ENCODE assay signal across 9 cellular contexts in genomic region chr14:92586001-92586947, GRCh38.
DNase-seq lines count a peak whose midpoint lies in the region; ATAC-seq and TF ChIP-seq lines count a peak whose summit lies in the region.
"Had no signal": no experiment of that assay in that cellular context is flagged by ENCODE, and none has a peak within 500 bp of the region (broad histone marks: within the 10 kb centered on the region; RNA-seq: fewer than 3 reads in every experiment).

No MANE protein-coding gene starts in this region.

- no peaks in the 10 kb centered on the region for H3K79me2 ChIP-seq in GM23248 (ENCODE audit: insufficient read depth)

- H2BK5ac ChIP-seq in neuronal stem cell (ENCODE audit: low read length) = no peak overlapping the region

- H2AFZ ChIP-seq in GM23248 = no peak overlapping the region
- no peak overlapping the region for H2AFZ ChIP-seq in neuronal stem cell (ENCODE audit: low read length)

- H3K9ac ChIP-seq in GM23248 = peak overlapping the region; percentile 58
- no peak overlapping the region for H3K9ac ChIP-seq in neuronal stem cell (ENCODE audit: low read depth, low read length, poor library complexity)

- H3K27me3 Mint-ChIP-seq in T-cell = no peaks in the 10 kb centered on the region

- H3K27me3 ChIP-seq in GM23248 (replicated peaks; ENCODE audit: insufficient read depth) (no peaks in the 10 kb centered on the region), esophagus squamous epithelium (no peaks in the 10 kb centered on the region), neuronal stem cell (ENCODE audit: control insufficient read depth in 3 of 3, insufficient read depth in 3 of 3, low read depth in 1 of 3, low read length in 3 of 3) (no peaks in the 10 kb centered on the region)
- H3K27me3 ChIP-seq: dorsolateral prefrontal cortex had no signal

- peaks cover 28% of the 10 kb centered on the region for H3F3A ChIP-seq in GM23248 (ENCODE audit: insufficient read depth)

- H3K4me3 ChIP-seq in GM23248 = 0 out of 2 replicates have a peak overlapping the region, but pooled peaks have one; percentile 12
- H3K4me3 ChIP-seq in esophagus squamous epithelium = no peak overlapping the region
- no peak overlapping the region for H3K4me3 ChIP-seq in neuronal stem cell (ENCODE audit: low read length in 2 of 2)
- H3K4me3 ChIP-seq: dorsolateral prefrontal cortex had no signal

- CTCF ChIA-PET in T-cell (lab: Charles Lee) = interaction anchor here (0.6 to 2.1 kb wide), 8 partner anchors 9 to 196 kb away, joined by 3 to 12 read pairs (median 3); no protein-coding TSS in a partner anchor

- H3K36me3 ChIP-seq in GM23248 (ENCODE audit: low read depth) (no peaks in the 10 kb centered on the region), esophagus squamous epithelium (peaks cover 0 to 9% (median 0%) of the 10 kb centered on the region in 3 donors), neuronal stem cell (replicated peaks in 1 of 2; ENCODE audit: control insufficient read depth in 2 of 2, insufficient read depth in 2 of 2, low read length in 2 of 2) (peaks cover 0 to 10% of the 10 kb centered on the region in 2 donors)

- peak overlapping the region; percentile 54 for H3K4me2 ChIP-seq in GM23248 (ENCODE audit: unreplicated experiment)
- no peak overlapping the region for H3K4me2 ChIP-seq in neuronal stem cell (ENCODE audit: insufficient read depth, low read length, poor library complexity, severe bottlenecking)

- peak; percentile 83 for DNase-seq in AG09319 (ENCODE audit: extremely low read depth, low read depth)
- DNase-seq in GM23248 = peak; percentile 93
- peak in 16 of 34 experiments; percentile 17 to 55 (median 40) for DNase-seq in T-cell
- DNase-seq in esophagus squamous epithelium (lab: John Stamatoyannopoulos, UW) = no peak
- DNase-seq in renal cortical epithelial cell (ENCODE audit: low read depth) = peak; percentile 64
- no peak for DNase-seq in neuronal stem cell (ENCODE audit: low spot score)
- DNase-seq in NCI-H2081 (lab: John Stamatoyannopoulos, UW) = no peak
- no peak for DNase-seq in DMS 273 (lab: John Stamatoyannopoulos, UW; ENCODE audit: unreplicated experiment)

- TF ChIP-seq POLR2A in esophagus squamous epithelium (IDR thresholded peaks at IDR 0.05) = no peak

- H3K9me3 Mint-ChIP-seq in T-cell = peaks cover 3 to 12% (median 6%) of the 10 kb centered on the region in 3 donors

- peak overlapping the region; percentile 77 for H3K27ac ChIP-seq in GM23248
- peak overlapping the region in 3 of 4 donors; percentile 47 to 59 (median 55) for H3K27ac ChIP-seq in esophagus squamous epithelium
- H3K27ac ChIP-seq in neuronal stem cell (replicated peaks; ENCODE audit: low read length) = no peak overlapping the region

- H3K79me1 ChIP-seq in neuronal stem cell (ENCODE audit: low read depth, low read length) = no peaks in the 10 kb centered on the region

- H2BK15ac ChIP-seq in neuronal stem cell (ENCODE audit: low read length) = no peak overlapping the region

- H2BK120ac ChIP-seq in neuronal stem cell (ENCODE audit: low read depth, low read length) = no peak overlapping the region

- 3 to 4% methylated on average over 9 of the region's 9 CpGs for WGBS in GM23248 (ENCODE audit: low coverage in 1 of 2, low lambda C conversion rate in 2 of 2, missing lambda C conversion rate in 2 of 2), 2 experiments
- 32 to 35% methylated on average over 7 to 9 of the region's 9 CpGs for WGBS in esophagus squamous epithelium, 2 donors
- no CpG with 5 or more reads among the region's 9 CpGs for WGBS in neuronal stem cell (ENCODE audit: extremely low coverage in 2 of 2, insufficient read length in 2 of 2, insufficient replicate concordance in 1 of 2), 2 donors

- H3K23ac ChIP-seq in neuronal stem cell (ENCODE audit: low read depth, low read length, poor library complexity) = no peak overlapping the region

- no peak overlapping the region for H4K8ac ChIP-seq in neuronal stem cell (ENCODE audit: low read depth, low read length)

- H3K9me3 ChIP-seq in GM23248 (ENCODE audit: low read depth) (no peaks in the 10 kb centered on the region), esophagus squamous epithelium (no peaks in the 10 kb centered on the region), neuronal stem cell (replicated peaks in 1 of 2; ENCODE audit: control insufficient read depth in 2 of 2, insufficient read depth in 1 of 2, low read depth in 1 of 2, low read length in 2 of 2) (peaks cover 3% of the 10 kb centered on the region in 2 donors)

- H3K9me2 ChIP-seq in GM23248 (ENCODE audit: insufficient read depth) = no peaks in the 10 kb centered on the region

- no peak for TF ChIP-seq CTCF in AG09319 (IDR thresholded peaks at IDR 0.05; ENCODE audit: low read depth, low read length)
- no peak for TF ChIP-seq CTCF in esophagus squamous epithelium (IDR thresholded peaks at IDR 0.05)

- H3K27ac Mint-ChIP-seq in T-cell = peak overlapping the region; percentile 95 to 96

- POLR2A ChIA-PET in T-cell (lab: Charles Lee) = interaction anchor here in 1 of 2 donors (0.6 to 1.0 kb wide), 3 partner anchors 9 to 465 kb away, joined by 3 to 4 read pairs (median 3); partner anchors contain the start of genes CPSF2 and NDUFB1

- H3K36me3 Mint-ChIP-seq in T-cell = peaks cover 17% of the 10 kb centered on the region

- H2BK12ac ChIP-seq in neuronal stem cell (ENCODE audit: low read length) = no peak overlapping the region

- H4K20me1 ChIP-seq in GM23248 (ENCODE audit: insufficient read depth) = no peaks in the 10 kb centered on the region

- H3K4me1 Mint-ChIP-seq in T-cell = peaks cover 94 to 97% (median 96%) of the 10 kb centered on the region in 3 donors

- no peak overlapping the region for H3K4ac ChIP-seq in neuronal stem cell (ENCODE audit: low read length)

- H4K91ac ChIP-seq in neuronal stem cell (ENCODE audit: low read depth, low read length, poor library complexity) = no peak overlapping the region

- H3K14ac ChIP-seq in neuronal stem cell (ENCODE audit: low read length) = no peak overlapping the region

- in situ Hi-C loops in GM23248 (cut with MboI) = no loop called here

- peak overlapping the region; percentile 62 to 72 (median 69) for H3K4me3 Mint-ChIP-seq in T-cell

- peak; percentile 84 to 91 (median 88) for ATAC-seq in T-cell (replicated peaks in 1 of 4)

- no peak overlapping the region for H2AK5ac ChIP-seq in neuronal stem cell (ENCODE audit: low read depth, low read length)

- intact Hi-C loops in esophagus squamous epithelium (cut with DNase I) = no loop called here

- H3K18ac ChIP-seq in neuronal stem cell (ENCODE audit: low read length) = no peak overlapping the region

- peaks cover 21% of the 10 kb centered on the region for H3K4me1 ChIP-seq in GM23248 (ENCODE audit: insufficient read depth)
- peaks cover 0 to 36% (median 25%) of the 10 kb centered on the region in 3 donors for H3K4me1 ChIP-seq in esophagus squamous epithelium
- no peaks in the 10 kb centered on the region for H3K4me1 ChIP-seq in neuronal stem cell (ENCODE audit: control insufficient read depth in 2 of 2, insufficient read depth in 1 of 2, low read depth in 1 of 2, low read length in 2 of 2)

Comparison
In these comparisons a context has a peak if more than half of its experiments do, and no peak if none do; other contexts are left out.
1. DNase-seq: peak in AG09319 (single experiment), GM23248 (single experiment) and renal cortical epithelial cell (single experiment); none in esophagus squamous epithelium (single experiment), neuronal stem cell (single experiment), NCI-H2081 (0 of 2) and DMS 273 (single experiment).